In genomic region chr2:10328667-10329583, GRCh38 we compare ENCODE assay signal across 9 cellular contexts. TPM values are rescaled to one million over a fixed set of nuclear protein-coding genes. Genes with fewer than 3 reads are reported as not detected.
DNase-seq lines count a peak whose midpoint lies in the region; ATAC-seq and TF ChIP-seq lines count a peak whose summit lies in the region.
"Had no signal": no experiment of that assay in that cellular context is flagged by ENCODE, and none has a peak within 500 bp of the region (broad histone marks: within the 10 kb centered on the region; RNA-seq: fewer than 3 reads in every experiment).

No MANE protein-coding gene starts in this region.

- TF ChIP-seq POLR2A in gastrocnemius medialis (IDR thresholded peaks at IDR 0.05) = no peak

- H3K27me3 ChIP-seq in PC-9 (ENCODE audit: insufficient read depth, low read depth) = no peaks in the 10 kb centered on the region
- H3K27me3 ChIP-seq in gastrocnemius medialis = no peaks in the 10 kb centered on the region

- H3F3A ChIP-seq in PC-9 (ENCODE audit: insufficient read depth, low read depth) = peaks cover 47% of the 10 kb centered on the region; the same call in 1 of the 2 replicates

- BruUV-seq in PC-9 (replicated peaks; lab: Mats Ljungman, UMichigan) = no TSS peak

- H3K79me2 ChIP-seq in PC-9 (ENCODE audit: low read depth) = peaks cover 100% of the 10 kb centered on the region

- intact Hi-C loops in PC-9 (cut with micrococcal nuclease; ENCODE audit: unreplicated experiment) (no loop called here), gastrocnemius medialis (cut with DNase I; ENCODE audit: low total_unique reads) (no loop called here)
- intact Hi-C loops in dendritic cell treated with granulocyte-macrophage colony-stimulating factor and Interleukin-4, amounts not matched to agents 40 ng/mL and 50 ng/mL, for 4 days (cut with micrococcal nuclease) = no loop called here

- no peak for ATAC-seq in gastrocnemius medialis
- ATAC-seq in activated CD4-positive, CD25-positive, alpha-beta regulatory T cell treated with anti-CD3 and anti-CD28 coated beads, Interleukin-2, amount 50 U/mL, for 24 hours = no peak
- ATAC-seq in GM18519 (IDR thresholded peaks at IDR 0.05; ENCODE audit: low FRiP score, unreplicated experiment) = no peak

- H3K4me1 ChIP-seq in PC-9 (replicated peaks; ENCODE audit: insufficient read depth) (peaks cover 24% of the 10 kb centered on the region), gastrocnemius medialis (peaks cover 11 to 24% of the 10 kb centered on the region in 2 donors)

- H3K9me3 ChIP-seq in PC-9 (ENCODE audit: insufficient read depth, low read depth) (no peaks in the 10 kb centered on the region), gastrocnemius medialis (no peaks in the 10 kb centered on the region)

- H3K27ac ChIP-seq in PC-9 = 0 out of 2 replicates have a peak overlapping the region, but pooled peaks have one; percentile 9
- peak overlapping the region in 3 of 4 donors; percentile 55 to 70 (median 65) for H3K27ac ChIP-seq in gastrocnemius medialis

- CTCF ChIA-PET in PC-9 (lab: Charles Lee) = interaction anchor here (0.7 to 1.0 kb wide), 2 partner anchors 25 to 80 kb away, joined by 3 read pairs; no protein-coding TSS in a partner anchor

- in situ Hi-C loops in gastrocnemius medialis (cut with MboI; ENCODE audit: low sequenced_read_pairs in 4 of 4) = no loop called here
- in situ Hi-C loops in G401 (cut with HindIII; ENCODE audit: low sequenced_read_pairs) = no loop called here

- H3K4me3 ChIP-seq in PC-9 (no peak overlapping the region), gastrocnemius medialis (no peak overlapping the region)

- no peaks in the 10 kb centered on the region for H3K9me3 Mint-ChIP-seq in T-helper 2 cell treated with Interferon-gamma antibody and Interleukin-4, amounts not matched to agents 5 μg/mL and 100 μg/mL, for 36 hours
- H3K9me3 Mint-ChIP-seq in dendritic cell treated with granulocyte-macrophage colony-stimulating factor and Interleukin-4, amounts not matched to agents 40 ng/mL and 50 ng/mL, for 4 days = no peaks in the 10 kb centered on the region

- H3K36me3 ChIP-seq in PC-9 (ENCODE audit: low read depth) (no peaks in the 10 kb centered on the region), gastrocnemius medialis (no peaks in the 10 kb centered on the region)

- no peaks in the 10 kb centered on the region for H3K27me3 Mint-ChIP-seq in T-helper 2 cell treated with Interferon-gamma antibody and Interleukin-4, amounts not matched to agents 5 μg/mL and 100 μg/mL, for 36 hours (ENCODE audit: low read depth)
- no peaks in the 10 kb centered on the region for H3K27me3 Mint-ChIP-seq in dendritic cell treated with granulocyte-macrophage colony-stimulating factor and Interleukin-4, amounts not matched to agents 40 ng/mL and 50 ng/mL, for 4 days

- no peaks in the 10 kb centered on the region for H3K9me2 ChIP-seq in PC-9 (ENCODE audit: insufficient read depth)

- peaks cover 90% of the 10 kb centered on the region for H4K20me1 ChIP-seq in PC-9 (ENCODE audit: insufficient read depth)

- POLR2A ChIA-PET in PC-9 (lab: Charles Lee; ENCODE audit: unreplicated experiment) = no interaction called here

- H3K27ac Mint-ChIP-seq in T-helper 2 cell treated with Interferon-gamma antibody and Interleukin-4, amounts not matched to agents 5 μg/mL and 100 μg/mL, for 36 hours = peak overlapping the region; percentile 82
- H3K27ac Mint-ChIP-seq in dendritic cell treated with granulocyte-macrophage colony-stimulating factor and Interleukin-4, amounts not matched to agents 40 ng/mL and 50 ng/mL, for 4 days = peak overlapping the region; percentile 95

- H3K4me2 ChIP-seq in PC-9 = no peak overlapping the region

- DNase-seq in T-helper 2 cell treated with Interferon-gamma antibody and Interleukin-4, amounts not matched to agents 5 μg/mL and 100 μg/mL, for 36 hours (ENCODE audit: low spot score) = no peak
- DNase-seq in T-helper 2 cell = no peak
- no peak for DNase-seq in PC-9
- no peak for DNase-seq in gastrocnemius medialis
- DNase-seq in G401 (ENCODE audit: low spot score) = no peak
- DNase-seq: foreskin fibroblast had no signal

- no peak overlapping the region for H2AFZ ChIP-seq in PC-9

- peak overlapping the region; percentile 94 for H3K4me3 Mint-ChIP-seq in T-helper 2 cell treated with Interferon-gamma antibody and Interleukin-4, amounts not matched to agents 5 μg/mL and 100 μg/mL, for 36 hours
- no peak overlapping the region for H3K4me3 Mint-ChIP-seq in dendritic cell treated with granulocyte-macrophage colony-stimulating factor and Interleukin-4, amounts not matched to agents 40 ng/mL and 50 ng/mL, for 4 days

- TF ChIP-seq CTCF in PC-9 (conservative IDR thresholded peaks at IDR 0.05) (no peak), gastrocnemius medialis (IDR thresholded peaks at IDR 0.05 in 4 of 5, conservative IDR thresholded peaks at IDR 0.05 in 1 of 5) (no peak)

- H3K4me1 Mint-ChIP-seq in T-helper 2 cell treated with Interferon-gamma antibody and Interleukin-4, amounts not matched to agents 5 μg/mL and 100 μg/mL, for 36 hours (ENCODE audit: low read depth) = peaks cover 70% of the 10 kb centered on the region
- peaks cover 99% of the 10 kb centered on the region for H3K4me1 Mint-ChIP-seq in dendritic cell treated with granulocyte-macrophage colony-stimulating factor and Interleukin-4, amounts not matched to agents 40 ng/mL and 50 ng/mL, for 4 days (ENCODE audit: low read depth)

- peaks cover 8% of the 10 kb centered on the region for H3K36me3 Mint-ChIP-seq in T-helper 2 cell treated with Interferon-gamma antibody and Interleukin-4, amounts not matched to agents 5 μg/mL and 100 μg/mL, for 36 hours (ENCODE audit: low read depth)
- peaks cover 5% of the 10 kb centered on the region for H3K36me3 Mint-ChIP-seq in dendritic cell treated with granulocyte-macrophage colony-stimulating factor and Interleukin-4, amounts not matched to agents 40 ng/mL and 50 ng/mL, for 4 days (ENCODE audit: low read depth)

RNA-seq across cellular contexts. Expression of gene HPCAL1, which starts 26.2 kb away (rescaled TPM):
- total RNA-seq in PC-9 (2021) = 91.1 and 105 TPM in 2 replicates
- 10 to 100 TPM; 29.0 to 45.5 (median 34.5) TPM for total RNA-seq in gastrocnemius medialis
- total RNA-seq in G401 (2014; rRNA removed; shearing (Covaris generic)) = 12.7 and 34.8 TPM in 2 replicates
